10 cellular contexts compared by ENCODE assay signal in the genomic region with DNA sequence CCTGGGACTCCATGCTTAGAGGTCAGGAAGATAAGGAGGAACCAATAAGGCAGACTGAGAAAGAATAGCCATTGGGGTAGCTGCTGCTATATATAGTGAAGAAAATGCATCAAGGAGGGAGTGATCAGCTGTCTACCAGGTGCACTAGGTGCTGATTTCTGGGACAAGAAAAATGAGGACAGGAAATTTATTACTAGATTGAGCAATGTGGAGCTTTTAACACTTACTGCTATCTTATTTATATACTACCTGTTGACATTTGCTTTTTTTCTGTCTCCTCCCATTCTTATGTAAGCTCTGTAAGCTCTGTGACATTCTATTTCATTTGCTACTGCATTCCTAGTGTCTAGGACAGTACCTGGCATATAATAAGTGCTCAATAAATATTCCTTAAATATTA.
"Had no signal": no experiment of that assay in that cellular context is flagged by ENCODE, and none has a peak within 500 bp of the region (broad histone marks: within the 10 kb centered on the region; RNA-seq: fewer than 3 reads in every experiment).

No MANE protein-coding gene starts in this region.

- H3K4me3 ChIP-seq: GM23338 had no signal

- H3K4me2 ChIP-seq: GM23338, KMS-11 had no signal

- H3K27ac ChIP-seq: HL-60, KMS-11 had no signal

- H3K9ac ChIP-seq: KMS-11 had no signal

- ATAC-seq: GM23338 had no signal

- DNase-seq: H9, HCEC 1CT, HFFc6, IMR-90, KBM-7 had no signal

- H2AFZ ChIP-seq: GM23338 had no signal

- FAIRE-seq: H1, H54 had no signal
